ENCODE assay signal across 21 cellular contexts in genomic region chr6:67433124-67433523, GRCh38.
DNase-seq lines count a peak whose midpoint lies in the region; ATAC-seq and TF ChIP-seq lines count a peak whose summit lies in the region.
"Had no signal": no experiment of that assay in that cellular context is flagged by ENCODE, and none has a peak within 500 bp of the region (broad histone marks: within the 10 kb centered on the region; RNA-seq: fewer than 3 reads in every experiment).

No MANE protein-coding gene starts in this region.

- no peaks in the 10 kb centered on the region for H3K4me1 ChIP-seq in ascending aorta
- H3K4me1 ChIP-seq: SJCRH30 had no signal

- H3K4me3 ChIP-seq in fibroblast of pulmonary artery (replicated peaks; ENCODE audit: low read depth, low read length) (no peak overlapping the region), ascending aorta (no peak overlapping the region)
- H3K4me3 ChIP-seq: GM23338, ovary, SJCRH30 had no signal

- ATAC-seq in GM21717 (IDR thresholded peaks at IDR 0.05; ENCODE audit: unreplicated experiment): no peak
- ATAC-seq: GM23338; PC-3; stimulated activated memory B cell treated with anti-CD40 and anti-IgM and Interleukin-4, amounts not matched to agents 10 μg/mL and 1 μg/mL and 100 μg/mL, for 72 hours had no signal

- intact Hi-C loops in ascending aorta (cut with DNase I): no loop called here

- peak; percentile 20 for DNase-seq in H4 (ENCODE audit: low spot score)
- peak; percentile 71 for DNase-seq in M059J (ENCODE audit: low read depth)
- peak; percentile 11 for DNase-seq in RKO (ENCODE audit: low spot score)
- DNase-seq in fibroblast of pulmonary artery (ENCODE audit: low read depth): peak; percentile 9
- no peak for DNase-seq in DMS 273 treated with DMSO at 0.1 percent for 48 hours (lab: John Stamatoyannopoulos, UW)
- DNase-seq in ascending aorta (ENCODE audit: low spot score in 2 of 2): no peak
- DNase-seq: activated CD4-positive, alpha-beta memory T cell treated with anti-CD3 and anti-CD28 coated beads, Interleukin-2, amount 10 ng/mL, durations not matched to agents 7 days and 5 days; amygdala; caudate nucleus; DMS153; mesendoderm; NCI-H1105; NCI-H2081; NCI-H524; ovary; PC-3; trophoblast cell had no signal

- TF ChIP-seq CTCF in fibroblast of pulmonary artery (IDR thresholded peaks at IDR 0.05; ENCODE audit: low read length, missing control alignments): no peak
- TF ChIP-seq CTCF in ascending aorta (IDR thresholded peaks at IDR 0.05): no peak

- H3K36me3 ChIP-seq in ascending aorta: no peaks in the 10 kb centered on the region
- H3K36me3 ChIP-seq: ovary, SJCRH30 had no signal

- no peaks in the 10 kb centered on the region for H3K27me3 ChIP-seq in ascending aorta
- H3K27me3 ChIP-seq: ovary, SJCRH30 had no signal

- no peak overlapping the region for H3K27ac ChIP-seq in ascending aorta
- H3K27ac ChIP-seq: ovary, SJCRH30 had no signal

- H3K9me3 ChIP-seq in ascending aorta: no peaks in the 10 kb centered on the region
- H3K9me3 ChIP-seq: ovary, SJCRH30 had no signal

Comparison
In these comparisons a context has a peak if more than half of its experiments do, and no peak if none do; other contexts are left out.
1. DNase-seq: peak in H4 (single experiment), M059J (single experiment), RKO (single experiment) and fibroblast of pulmonary artery (single experiment); none in DMS 273 treated with DMSO at 0.1 percent for 48 hours (single experiment) and ascending aorta (0 of 2).